Comparison of ENCODE assay signal across 9 cellular contexts in the genomic region with DNA sequence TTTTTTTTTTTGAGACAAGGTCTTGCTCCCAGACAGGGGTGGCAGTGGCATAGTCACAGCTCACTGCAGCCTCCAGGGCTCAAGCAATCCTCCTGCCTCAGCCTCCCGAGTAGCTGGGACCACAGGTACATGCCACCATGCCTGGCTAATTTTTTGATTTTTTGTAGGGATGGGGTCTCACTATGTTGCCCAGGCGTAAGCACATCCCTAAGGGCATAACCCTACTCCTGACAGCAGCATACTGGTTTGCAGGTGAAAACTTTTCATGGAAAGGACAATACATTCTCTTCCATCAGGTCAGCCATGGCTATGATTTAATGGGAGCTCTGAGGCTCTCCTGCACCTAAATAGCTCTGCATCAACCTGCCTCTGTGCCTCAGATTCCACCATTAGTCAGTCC.
"Had no signal": no experiment of that assay in that cellular context is flagged by ENCODE, and none has a peak within 500 bp of the region (broad histone marks: within the 10 kb centered on the region; RNA-seq: fewer than 3 reads in every experiment).

No MANE protein-coding gene starts in this region.

- H2AFZ ChIP-seq: GM23338 had no signal

- H3K4me3 ChIP-seq: GM23338 had no signal

- H3K27ac Mint-ChIP-seq: GM23338, HFFc6 had no signal

- DNase-seq: H9, HCEC 1CT, HFFc6, IMR-90, KBM-7 had no signal

- H3K27ac ChIP-seq: HL-60 had no signal

- H3K4me2 ChIP-seq: GM23338 had no signal

- ATAC-seq: GM23338 had no signal

- H3K9me3 Mint-ChIP-seq: HFFc6 had no signal

- FAIRE-seq: H1, H54 had no signal

- H3K4me3 Mint-ChIP-seq: GM23338, H9, HFFc6 had no signal
